Comparison of ENCODE assay signal across 23 cellular contexts in the genomic region with DNA sequence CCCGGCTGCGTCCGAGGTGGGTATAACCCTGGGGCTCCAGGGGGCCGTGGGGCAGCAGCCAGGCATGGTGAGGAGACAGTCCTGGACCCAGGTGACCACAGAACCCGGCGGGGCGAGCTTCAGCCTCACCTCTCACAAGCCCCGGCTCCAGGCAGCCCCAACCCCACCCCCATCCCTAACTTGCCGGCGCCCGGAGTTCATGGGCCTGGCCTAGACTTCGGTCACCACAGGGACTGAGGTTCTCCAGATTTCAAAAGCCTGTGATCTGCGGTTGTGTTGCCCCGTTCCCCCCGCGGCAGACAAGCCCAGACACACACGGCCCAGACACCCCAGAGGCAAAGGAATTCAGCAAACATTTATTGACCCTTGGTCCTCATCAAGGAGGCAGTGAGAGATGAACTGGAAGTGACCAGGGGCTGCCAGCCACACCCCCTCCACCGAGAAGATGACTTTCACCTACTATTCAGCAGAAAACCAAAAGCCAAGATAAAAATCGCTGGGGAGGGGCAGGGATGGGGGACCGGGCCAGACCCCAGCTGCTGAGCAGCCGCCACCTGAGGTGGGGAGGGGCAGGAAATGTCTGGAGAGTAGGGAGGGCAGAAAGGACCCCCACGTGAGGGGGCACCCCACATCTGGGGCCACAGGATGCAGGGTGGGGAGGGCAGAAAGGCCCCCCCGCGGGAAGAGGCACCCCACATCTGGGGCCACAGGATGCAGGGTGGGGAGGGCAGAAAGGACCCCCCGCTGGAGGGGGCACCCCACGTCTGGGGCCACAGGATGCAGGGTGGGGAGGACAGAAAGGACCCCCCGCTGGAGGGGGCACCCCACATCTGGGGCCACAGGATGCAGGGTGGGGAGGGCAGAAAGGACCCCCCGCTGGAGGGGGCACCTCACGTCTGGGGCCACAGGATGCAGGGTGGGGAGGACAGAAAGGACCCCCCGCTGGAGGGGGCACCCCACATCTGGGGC. TPM values are rescaled to one million over a fixed set of nuclear protein-coding genes. Genes with fewer than 3 reads are reported as not detected.
DNase-seq lines count a peak whose midpoint lies in the region; ATAC-seq, FAIRE-seq and TF ChIP-seq lines count a peak whose summit lies in the region.
"Had no signal": no experiment of that assay in that cellular context is flagged by ENCODE, and none has a peak within 500 bp of the region (broad histone marks: within the 10 kb centered on the region; RNA-seq: fewer than 3 reads in every experiment).

No MANE protein-coding gene starts in this region.

- no peak for ATAC-seq in CD4-positive, CD25-positive, alpha-beta regulatory T cell (ENCODE audit: low read depth in 2 of 2)
- no peak for ATAC-seq in activated CD4-positive, CD25-positive, alpha-beta regulatory T cell treated with anti-CD3 and anti-CD28 coated beads, Interleukin-2, amount 50 U/mL, for 24 hours
- no peak for ATAC-seq in activated CD4-positive, alpha-beta T cell treated with anti-CD3 and anti-CD28 coated beads for 36 hours
- ATAC-seq: activated T-cell treated with anti-CD3 and anti-CD28 coated beads, Interleukin-2, amount 50 U/mL, for 72 hours; esophagus mucosa had no signal

- no peak overlapping the region for H3K4me2 ChIP-seq in endothelial cell of umbilical vein (ENCODE audit: insufficient read depth, low read length)

- H3K4me3 Mint-ChIP-seq in CD4-positive, CD25-positive, alpha-beta regulatory T cell: peak overlapping the region in 3 of 4 donors; percentile 41 to 71 (median 54)
- peak overlapping the region; percentile 74 for H3K4me3 Mint-ChIP-seq in neural crest cell
- no peak overlapping the region for H3K4me3 Mint-ChIP-seq in activated CD4-positive, alpha-beta T cell treated with anti-CD3 and anti-CD28 coated beads for 36 hours

- peaks cover 26% of the 10 kb centered on the region for H3K4me1 ChIP-seq in CD4-positive, CD25-positive, alpha-beta regulatory T cell (ENCODE audit: control insufficient read depth, insufficient read depth, low read length, poor library complexity, severe bottlenecking)
- H3K4me1 ChIP-seq in HEK293 (ENCODE audit: control insufficient read depth, insufficient read depth, low read length) (0 out of 2 replicates have a peak, but pooled peaks cover 3% of the 10 kb centered on the region), endothelial cell of umbilical vein (ENCODE audit: control insufficient read depth, extremely low read depth, insufficient read depth, low read length) (peaks cover 7% of the 10 kb centered on the region)

- peaks cover 0 to 25% (median 9%) of the 10 kb centered on the region in 4 donors for H3K4me1 Mint-ChIP-seq in CD4-positive, CD25-positive, alpha-beta regulatory T cell
- peaks cover 8% of the 10 kb centered on the region for H3K4me1 Mint-ChIP-seq in neural crest cell
- H3K4me1 Mint-ChIP-seq in activated CD4-positive, alpha-beta T cell treated with anti-CD3 and anti-CD28 coated beads for 36 hours: peaks cover 30% of the 10 kb centered on the region

- no peaks in the 10 kb centered on the region for H3K79me2 ChIP-seq in endothelial cell of umbilical vein (ENCODE audit: control insufficient read depth, insufficient read depth, low read length)

- POLR2A ChIA-PET in HEK293 (lab: Yijun Ruan, JAX): interaction anchor here (0.6 to 6.5 kb wide), 5 partner anchors 13 to 94 kb away, joined by 4 to 44 read pairs (median 11); partner anchors contain the start of genes AGRN and PERM1
- POLR2A ChIA-PET in endothelial cell of umbilical vein (lab: Charles Lee): no interaction called here
- POLR2A ChIA-PET in activated CD4-positive, alpha-beta T cell treated with anti-CD3 and anti-CD28 coated beads for 36 hours (lab: Charles Lee): no interaction called here

- peaks cover 0 to 4% (median 1%) of the 10 kb centered on the region in 7 donors for H3K9me3 Mint-ChIP-seq in CD4-positive, CD25-positive, alpha-beta regulatory T cell
- H3K9me3 Mint-ChIP-seq in neural crest cell: peaks cover 3% of the 10 kb centered on the region
- peaks cover 9% of the 10 kb centered on the region for H3K9me3 Mint-ChIP-seq in activated CD4-positive, alpha-beta T cell treated with anti-CD3 and anti-CD28 coated beads for 36 hours (ENCODE audit: low read depth)

- H3K9me3 ChIP-seq in CD4-positive, CD25-positive, alpha-beta regulatory T cell (ENCODE audit: control insufficient read depth in 2 of 2, low read length in 2 of 2): no peaks in the 10 kb centered on the region
- no peaks in the 10 kb centered on the region for H3K9me3 ChIP-seq in HEK293 (ENCODE audit: control insufficient read depth, insufficient read depth, low read depth, low read length)
- H3K9me3 ChIP-seq in endothelial cell of umbilical vein (replicated peaks; ENCODE audit: control insufficient read depth, insufficient read depth, low read length): no peaks in the 10 kb centered on the region
- H3K9me3 ChIP-seq: colonic mucosa had no signal

- no peak overlapping the region for H3K27ac ChIP-seq in CD4-positive, CD25-positive, alpha-beta regulatory T cell (ENCODE audit: insufficient read depth, low read length, poor library complexity, severe bottlenecking)
- H3K27ac ChIP-seq in HEK293 (ENCODE audit: extremely low read depth, low read depth, low read length) (no peak overlapping the region), endothelial cell of umbilical vein (ENCODE audit: insufficient read depth, low read depth, low read length) (no peak overlapping the region)
- H3K27ac ChIP-seq: colonic mucosa, thoracic aorta had no signal

- H3K36me3 Mint-ChIP-seq in CD4-positive, CD25-positive, alpha-beta regulatory T cell: no peaks in the 10 kb centered on the region
- peaks cover 3% of the 10 kb centered on the region for H3K36me3 Mint-ChIP-seq in neural crest cell (ENCODE audit: low read depth)
- peaks cover 1% of the 10 kb centered on the region for H3K36me3 Mint-ChIP-seq in activated CD4-positive, alpha-beta T cell treated with anti-CD3 and anti-CD28 coated beads for 36 hours (ENCODE audit: low read depth)

- no peak for DNase-seq in CD4-positive, CD25-positive, alpha-beta regulatory T cell
- no peak for DNase-seq in endothelial cell of umbilical vein (ENCODE audit: low read depth, low spot score)
- DNase-seq in neural crest cell (ENCODE audit: low read depth, low spot score): no peak
- DNase-seq in T-helper 1 cell: no peak
- no peak for DNase-seq in activated CD4-positive, alpha-beta T cell treated with anti-CD3 and anti-CD28 coated beads for 36 hours
- DNase-seq: activated CD4-positive, alpha-beta T cell treated with anti-CD3 and anti-CD28 coated beads, Interleukin-2, amount 50 U/mL, for 1 hour; activated T-cell treated with anti-CD3 and anti-CD28 coated beads, Interleukin-2, amount 50 U/mL, for 72 hours; anterior cingulate cortex; colonic mucosa; DMS 273 treated with DMSO at 0.1 percent for 48 hours; mesendoderm; NCI-H2029; occipital lobe; SHP77 treated with DMSO at 0.1 percent for 48 hours; T-helper 9 cell had no signal

- peak overlapping the region in 1 of 3 donors; percentile 67 for H3K27ac Mint-ChIP-seq in CD4-positive, CD25-positive, alpha-beta regulatory T cell
- H3K27ac Mint-ChIP-seq in neural crest cell (ENCODE audit: unreplicated experiment): no peak overlapping the region
- H3K27ac Mint-ChIP-seq in activated CD4-positive, alpha-beta T cell treated with anti-CD3 and anti-CD28 coated beads for 36 hours: no peak overlapping the region
- H3K27ac Mint-ChIP-seq: activated T-cell treated with anti-CD3 and anti-CD28 coated beads, Interleukin-2, amount 50 U/mL, for 72 hours had no signal

- intact Hi-C loops in endothelial cell of umbilical vein (cut with micrococcal nuclease): no loop called here
- intact Hi-C loops in activated CD4-positive, alpha-beta T cell treated with anti-CD3 and anti-CD28 coated beads for 36 hours (cut with DNase I, micrococcal nuclease): no loop called here

- peaks cover 42% of the 10 kb centered on the region for H3K27me3 Mint-ChIP-seq in CD4-positive, CD25-positive, alpha-beta regulatory T cell
- H3K27me3 Mint-ChIP-seq in neural crest cell (ENCODE audit: low read depth): peaks cover 43% of the 10 kb centered on the region
- H3K27me3 Mint-ChIP-seq in activated CD4-positive, alpha-beta T cell treated with anti-CD3 and anti-CD28 coated beads for 36 hours: peaks cover 18% of the 10 kb centered on the region

- dilution Hi-C loops in endothelial cell of umbilical vein (cut with MboI; ENCODE audit: extremely low pct_ligation_motif_present, low sequenced_read_pairs): no loop called here

- no TSS peak for BruUV-seq in endothelial cell of umbilical vein (replicated peaks; lab: Mats Ljungman, UMichigan)

- H2AFZ ChIP-seq in endothelial cell of umbilical vein (ENCODE audit: low read depth, low read length): no peak overlapping the region

- no peak overlapping the region for H3K9ac ChIP-seq in endothelial cell of umbilical vein (replicated peaks; ENCODE audit: extremely low read depth, insufficient read depth, low read length)

- TF ChIP-seq CTCF in HEK293 (tag by site-specific recombination; IDR thresholded peaks at IDR 0.05) (no peak), endothelial cell of umbilical vein (IDR thresholded peaks at IDR 0.05; ENCODE audit: extremely low read depth in 1 of 2, insufficient read depth in 1 of 2, low read depth in 1 of 2, low read length in 2 of 2) (no peak), neural crest cell (conservative IDR thresholded peaks at IDR 0.05) (no peak)

- no peak overlapping the region for H3K4me3 ChIP-seq in CD4-positive, CD25-positive, alpha-beta regulatory T cell (ENCODE audit: low read depth, low read length)
- H3K4me3 ChIP-seq in HEK293 (ENCODE audit: low read depth, low read length): no peak overlapping the region
- no peak overlapping the region for H3K4me3 ChIP-seq in endothelial cell of umbilical vein (replicated peaks in 1 of 3; ENCODE audit: insufficient read depth in 1 of 3, low read depth in 1 of 3, low read length in 3 of 3)
- H3K4me3 ChIP-seq: colonic mucosa, thoracic aorta had no signal

- FAIRE-seq in endothelial cell of umbilical vein (lab: Jason Lieb, UNC): peak; percentile 12

- no peaks in the 10 kb centered on the region for H4K20me1 ChIP-seq in endothelial cell of umbilical vein (replicated peaks; ENCODE audit: control insufficient read depth, extremely low read depth, insufficient read depth, low read length)

- H3K27me3 ChIP-seq in CD4-positive, CD25-positive, alpha-beta regulatory T cell (ENCODE audit: control insufficient read depth, insufficient read depth, low read length): no peaks in the 10 kb centered on the region
- H3K27me3 ChIP-seq in endothelial cell of umbilical vein (ENCODE audit: control insufficient read depth in 2 of 2, insufficient read depth in 2 of 2, low read length in 2 of 2): peaks cover 0 to 19% of the 10 kb centered on the region in 2 experiments

- no peaks in the 10 kb centered on the region for H3K36me3 ChIP-seq in CD4-positive, CD25-positive, alpha-beta regulatory T cell (ENCODE audit: control insufficient read depth, insufficient read depth, low read length)
- H3K36me3 ChIP-seq in HEK293 (ENCODE audit: control insufficient read depth in 2 of 2, insufficient read depth in 1 of 2, low read length in 2 of 2) (peaks cover 0 to 26% of the 10 kb centered on the region in 2 experiments; a peak in 1 of 3 replicates), endothelial cell of umbilical vein (ENCODE audit: control insufficient read depth in 2 of 2, extremely low read depth in 1 of 2, insufficient read depth in 2 of 2, low read length in 2 of 2) (no peaks in the 10 kb centered on the region)
- H3K36me3 ChIP-seq: colonic mucosa, thoracic aorta had no signal

- TF ChIP-seq POLR2A in endothelial cell of umbilical vein (IDR thresholded peaks at IDR 0.05; ENCODE audit: low read depth, low read length): no peak

- CTCF ChIA-PET in HEK293 (lab: Yijun Ruan, JAX) (interaction anchor here (0.8 to 4.3 kb wide), 2 partner anchors 11 to 12 kb away, joined by 3 to 39 read pairs; no protein-coding TSS in a partner anchor), endothelial cell of umbilical vein (lab: Charles Lee) (interaction anchor here (1.8 to 3.9 kb wide), 2 partner anchors 11 to 12 kb away, joined by 13 to 25 read pairs; no protein-coding TSS in a partner anchor)
- CTCF ChIA-PET in activated CD4-positive, alpha-beta T cell treated with anti-CD3 and anti-CD28 coated beads for 36 hours (lab: Charles Lee): no interaction called here

- H3K9me1 ChIP-seq in endothelial cell of umbilical vein (replicated peaks; ENCODE audit: control insufficient read depth, extremely low read depth, insufficient read depth, low read length): no peaks in the 10 kb centered on the region

RNA-seq across cellular contexts. Expression of gene HES4, which starts 3.9 kb away (rescaled TPM):
- total RNA-seq in CD4-positive, CD25-positive, alpha-beta regulatory T cell: 25.9 TPM
- polyA plus RNA-seq in CD4-positive, CD25-positive, alpha-beta regulatory T cell: 1 to 10 TPM in 2 of 4 donors, under 1 TPM in 1, not detected in 1; 0.21 to 1.3 (median 1.1) TPM
- total RNA-seq in endothelial cell of umbilical vein (32.0 and 37.6 TPM in 2 replicates), neural crest cell (35.7 and 38.0 TPM in 2 replicates)
- polyA plus RNA-seq in endothelial cell of umbilical vein: 30.5 and 50.6 TPM in 2 replicates
- 6.8 and 11.8 TPM in 2 replicates for polyA plus RNA-seq in endothelial cell of umbilical vein (2011; cell fraction: cytosol; rRNA removed)
- 54.2 and 66.1 TPM in 2 replicates for polyA plus RNA-seq in endothelial cell of umbilical vein (2011; cell fraction: nucleus; rRNA removed)
- 3.1 and 11.3 TPM in 2 replicates for polyA plus RNA-seq in endothelial cell of umbilical vein (2012)
- polyA minus RNA-seq in endothelial cell of umbilical vein: 2.1 and 2.5 TPM in 2 replicates
- polyA minus RNA-seq in endothelial cell of umbilical vein (2011; cell fraction: cytosol; rRNA and poly(A)+ RNA removed): 26.1 TPM
- polyA minus RNA-seq in endothelial cell of umbilical vein (2011; cell fraction: nucleus; rRNA and poly(A)+ RNA removed): 9.2 and 33.1 TPM in 2 replicates
- total RNA-seq in activated CD4-positive, alpha-beta T cell treated with anti-CD3 and anti-CD28 coated beads for 36 hours: 1 to 10 TPM; 3.5 to 4.2 TPM

RNA-seq across cellular contexts. Expression of gene PERM1, which starts 14.1 kb away (rescaled TPM):
- not detected for total RNA-seq in CD4-positive, CD25-positive, alpha-beta regulatory T cell
- polyA plus RNA-seq in CD4-positive, CD25-positive, alpha-beta regulatory T cell: not detected
- total RNA-seq in endothelial cell of umbilical vein: not detected in 2 replicates
- polyA plus RNA-seq in endothelial cell of umbilical vein: not detected in 2 replicates
- polyA plus RNA-seq in endothelial cell of umbilical vein (2011; cell fraction: cytosol; rRNA removed): not detected in 2 replicates
- not detected in 2 replicates for polyA plus RNA-seq in endothelial cell of umbilical vein (2011; cell fraction: nucleus; rRNA removed)
- 0.46 and 0.52 TPM in 2 replicates for polyA plus RNA-seq in endothelial cell of umbilical vein (2012)
- polyA minus RNA-seq in endothelial cell of umbilical vein: 0.13 TPM in 1 of 2 replicates, not detected in the other
- not detected for polyA minus RNA-seq in endothelial cell of umbilical vein (2011; cell fraction: cytosol; rRNA and poly(A)+ RNA removed)
- polyA minus RNA-seq in endothelial cell of umbilical vein (2011; cell fraction: nucleus; rRNA and poly(A)+ RNA removed): not detected in 2 replicates
- total RNA-seq in neural crest cell: 0.11 TPM in 1 of 2 replicates, not detected in the other
- not detected for total RNA-seq in activated CD4-positive, alpha-beta T cell treated with anti-CD3 and anti-CD28 coated beads for 36 hours
- total RNA-seq: activated T-cell treated with anti-CD3 and anti-CD28 coated beads, Interleukin-2, amount 50 U/mL, for 72 hours; colonic mucosa; esophagus mucosa; glomerular endothelial cell; NCI-H460 had no signal
- polyA plus RNA-seq: BJ had no signal

RNA-seq across cellular contexts. Expression of gene ISG15, which starts 17.3 kb away (rescaled TPM):
- total RNA-seq in CD4-positive, CD25-positive, alpha-beta regulatory T cell: 76.7 TPM
- polyA plus RNA-seq in CD4-positive, CD25-positive, alpha-beta regulatory T cell: 100 to 1,000 TPM; 174 to 489 (median 295) TPM
- 44.6 and 47.6 TPM in 2 replicates for total RNA-seq in endothelial cell of umbilical vein
- 154 and 220 TPM in 2 replicates for polyA plus RNA-seq in endothelial cell of umbilical vein
- 57.5 and 90.1 TPM in 2 replicates for polyA plus RNA-seq in endothelial cell of umbilical vein (2011; cell fraction: cytosol; rRNA removed)
- 19.9 and 21.4 TPM in 2 replicates for polyA plus RNA-seq in endothelial cell of umbilical vein (2011; cell fraction: nucleus; rRNA removed)
- polyA plus RNA-seq in endothelial cell of umbilical vein (2012): 63.6 and 84.9 TPM in 2 replicates
- polyA minus RNA-seq in endothelial cell of umbilical vein: 24.4 and 32.6 TPM in 2 replicates
- 23.7 TPM for polyA minus RNA-seq in endothelial cell of umbilical vein (2011; cell fraction: cytosol; rRNA and poly(A)+ RNA removed)
- polyA minus RNA-seq in endothelial cell of umbilical vein (2011; cell fraction: nucleus; rRNA and poly(A)+ RNA removed): 3.4 and 8.0 TPM in 2 replicates
- 17.4 and 22.3 TPM in 2 replicates for total RNA-seq in neural crest cell
- total RNA-seq in activated CD4-positive, alpha-beta T cell treated with anti-CD3 and anti-CD28 coated beads for 36 hours: 10 to 100 TPM; 30.5 to 51.7 TPM

RNA-seq across cellular contexts. Expression of gene AGRN, which starts 24.0 kb away (rescaled TPM):
- total RNA-seq in CD4-positive, CD25-positive, alpha-beta regulatory T cell: 4.2 TPM
- polyA plus RNA-seq in CD4-positive, CD25-positive, alpha-beta regulatory T cell: under 1 TPM in 3 of 4 donors, not detected in 1; 0.06 to 0.38 (median 0.21) TPM
- total RNA-seq in endothelial cell of umbilical vein (67.8 and 75.6 TPM in 2 replicates), neural crest cell (192 and 203 TPM in 2 replicates)
- 66.6 and 78.9 TPM in 2 replicates for polyA plus RNA-seq in endothelial cell of umbilical vein
- polyA plus RNA-seq in endothelial cell of umbilical vein (2011; cell fraction: cytosol; rRNA removed): 37.4 and 54.0 TPM in 2 replicates
- 180 and 187 TPM in 2 replicates for polyA plus RNA-seq in endothelial cell of umbilical vein (2011; cell fraction: nucleus; rRNA removed)
- 59.5 and 122 TPM in 2 replicates for polyA plus RNA-seq in endothelial cell of umbilical vein (2012)
- 54.3 and 61.2 TPM in 2 replicates for polyA minus RNA-seq in endothelial cell of umbilical vein
- polyA minus RNA-seq in endothelial cell of umbilical vein (2011; cell fraction: cytosol; rRNA and poly(A)+ RNA removed): 32.9 TPM
- polyA minus RNA-seq in endothelial cell of umbilical vein (2011; cell fraction: nucleus; rRNA and poly(A)+ RNA removed): 40.7 and 70.5 TPM in 2 replicates
- 10 to 100 TPM; 22.7 to 24.4 TPM for total RNA-seq in activated CD4-positive, alpha-beta T cell treated with anti-CD3 and anti-CD28 coated beads for 36 hours

RNA-seq across cellular contexts. Expression of gene PLEKHN1, which starts 29.7 kb away (rescaled TPM):
- 2.5 TPM for total RNA-seq in CD4-positive, CD25-positive, alpha-beta regulatory T cell
- polyA plus RNA-seq in CD4-positive, CD25-positive, alpha-beta regulatory T cell: under 1 TPM in 2 of 4 donors, not detected in 2; 0.39 to 0.61 TPM
- total RNA-seq in endothelial cell of umbilical vein (0.48 and 0.88 TPM in 2 replicates), neural crest cell (not detected in 2 replicates)
- polyA plus RNA-seq in endothelial cell of umbilical vein: 0.29 and 0.35 TPM in 2 replicates
- polyA plus RNA-seq in endothelial cell of umbilical vein (2011; cell fraction: cytosol; rRNA removed): 0.13 and 0.14 TPM in 2 replicates
- polyA plus RNA-seq in endothelial cell of umbilical vein (2011; cell fraction: nucleus; rRNA removed): 1.0 and 1.3 TPM in 2 replicates
- 0.72 and 1.6 TPM in 2 replicates for polyA plus RNA-seq in endothelial cell of umbilical vein (2012)
- 0.27 TPM in 1 of 2 replicates, not detected in the other for polyA minus RNA-seq in endothelial cell of umbilical vein
- polyA minus RNA-seq in endothelial cell of umbilical vein (2011; cell fraction: cytosol; rRNA and poly(A)+ RNA removed): 0.51 TPM
- polyA minus RNA-seq in endothelial cell of umbilical vein (2011; cell fraction: nucleus; rRNA and poly(A)+ RNA removed): 0.48 TPM in 1 of 2 replicates, not detected in the other
- 1 to 10 TPM; 1.1 to 1.4 TPM for total RNA-seq in activated CD4-positive, alpha-beta T cell treated with anti-CD3 and anti-CD28 coated beads for 36 hours
- total RNA-seq: occipital lobe, skeletal muscle tissue had no signal
